Comparison of ENCODE assay signal across 20 cellular contexts in genomic region chr2:5759949-5760348, GRCh38.
DNase-seq lines count a peak whose midpoint lies in the region; ATAC-seq and TF ChIP-seq lines count a peak whose summit lies in the region.
"Had no signal": no experiment of that assay in that cellular context is flagged by ENCODE, and none has a peak within 500 bp of the region (broad histone marks: within the 10 kb centered on the region; RNA-seq: fewer than 3 reads in every experiment).

No MANE protein-coding gene starts in this region.

- H3K79me2 ChIP-seq in Karpas-422 (ENCODE audit: low read length) (no peaks in the 10 kb centered on the region), GM23338 (replicated peaks; ENCODE audit: insufficient read depth) (no peaks in the 10 kb centered on the region)

- TF ChIP-seq CTCF in vagina (IDR thresholded peaks at IDR 0.05) (no peak), GM23338 (conservative IDR thresholded peaks at IDR 0.05; ENCODE audit: low read depth in 2 of 2) (no peak)

- H3K9me3 ChIP-seq in Karpas-422 (ENCODE audit: low read length) (no peaks in the 10 kb centered on the region), vagina (no peaks in the 10 kb centered on the region)
- H3K9me3 ChIP-seq: BE2C, BLaER1, Caco-2 had no signal

- peaks cover 3% of the 10 kb centered on the region for H3K9me3 Mint-ChIP-seq in stimulated activated memory B cell treated with anti-CD40 and anti-IgM and Interleukin-4, amounts not matched to agents 10 μg/mL and 1 μg/mL and 100 μg/mL, for 72 hours
- H3K9me3 Mint-ChIP-seq in GM23338 = no peaks in the 10 kb centered on the region; the same call in 2 of the 3 replicates
- H3K9me3 Mint-ChIP-seq in natural killer cell treated with Interleukin-12 subunit alpha and Interleukin-12 subunit beta and Interleukin-15 and Interleukin-18, amount 100 ng/mL, for 72 hours = peaks cover 5% of the 10 kb centered on the region

- no peak overlapping the region for H3K4me3 Mint-ChIP-seq in stimulated activated memory B cell treated with anti-CD40 and anti-IgM and Interleukin-4, amounts not matched to agents 10 μg/mL and 1 μg/mL and 100 μg/mL, for 72 hours
- H3K4me3 Mint-ChIP-seq in GM23338 = no peak overlapping the region
- no peak overlapping the region for H3K4me3 Mint-ChIP-seq in natural killer cell treated with Interleukin-12 subunit alpha and Interleukin-12 subunit beta and Interleukin-15 and Interleukin-18, amount 100 ng/mL, for 72 hours
- H3K4me3 Mint-ChIP-seq: CD14-positive monocyte; CD4-positive, CD25-positive, alpha-beta regulatory T cell; CD8-positive, alpha-beta memory T cell had no signal

- H3K27me3 ChIP-seq in Karpas-422 (ENCODE audit: low read length) = no peaks in the 10 kb centered on the region
- H3K27me3 ChIP-seq in vagina = no peaks in the 10 kb centered on the region
- H3K27me3 ChIP-seq in GM23338 (ENCODE audit: insufficient read depth) = no peaks in the 10 kb centered on the region
- H3K27me3 ChIP-seq: BE2C, BLaER1 had no signal

- H3K36me3 Mint-ChIP-seq in stimulated activated memory B cell treated with anti-CD40 and anti-IgM and Interleukin-4, amounts not matched to agents 10 μg/mL and 1 μg/mL and 100 μg/mL, for 72 hours = no peaks in the 10 kb centered on the region
- no peaks in the 10 kb centered on the region for H3K36me3 Mint-ChIP-seq in GM23338 (ENCODE audit: low read depth)
- no peaks in the 10 kb centered on the region for H3K36me3 Mint-ChIP-seq in natural killer cell treated with Interleukin-12 subunit alpha and Interleukin-12 subunit beta and Interleukin-15 and Interleukin-18, amount 100 ng/mL, for 72 hours
- H3K36me3 Mint-ChIP-seq: CD14-positive monocyte; CD4-positive, alpha-beta memory T cell; CD4-positive, CD25-positive, alpha-beta regulatory T cell; CD8-positive, alpha-beta memory T cell had no signal

- H3K27ac Mint-ChIP-seq in stimulated activated memory B cell treated with anti-CD40 and anti-IgM and Interleukin-4, amounts not matched to agents 10 μg/mL and 1 μg/mL and 100 μg/mL, for 72 hours = no peak overlapping the region
- H3K27ac Mint-ChIP-seq in GM23338 = no peak overlapping the region
- no peak overlapping the region for H3K27ac Mint-ChIP-seq in natural killer cell treated with Interleukin-12 subunit alpha and Interleukin-12 subunit beta and Interleukin-15 and Interleukin-18, amount 100 ng/mL, for 72 hours
- H3K27ac Mint-ChIP-seq: CD14-positive monocyte; CD4-positive, alpha-beta memory T cell; CD4-positive, CD25-positive, alpha-beta regulatory T cell; CD8-positive, alpha-beta memory T cell had no signal

- H3K4me1 ChIP-seq in Karpas-422 (ENCODE audit: low read length) (peaks cover 20% of the 10 kb centered on the region), vagina (no peaks in the 10 kb centered on the region), GM23338 (ENCODE audit: insufficient read depth) (no peaks in the 10 kb centered on the region)
- H3K4me1 ChIP-seq: BE2C, Caco-2 had no signal

- H2AFZ ChIP-seq in Karpas-422 (ENCODE audit: low read length) (no peak overlapping the region), GM23338 (no peak overlapping the region)

- H3F3A ChIP-seq in GM23338 (replicated peaks; ENCODE audit: low read depth) = no peaks in the 10 kb centered on the region

- H3K27me3 Mint-ChIP-seq in stimulated activated memory B cell treated with anti-CD40 and anti-IgM and Interleukin-4, amounts not matched to agents 10 μg/mL and 1 μg/mL and 100 μg/mL, for 72 hours = no peaks in the 10 kb centered on the region
- no peaks in the 10 kb centered on the region for H3K27me3 Mint-ChIP-seq in GM23338 (ENCODE audit: insufficient read depth, low read depth, poor library complexity)
- H3K27me3 Mint-ChIP-seq in natural killer cell treated with Interleukin-12 subunit alpha and Interleukin-12 subunit beta and Interleukin-15 and Interleukin-18, amount 100 ng/mL, for 72 hours = no peaks in the 10 kb centered on the region
- H3K27me3 Mint-ChIP-seq: CD4-positive, alpha-beta memory T cell; CD4-positive, CD25-positive, alpha-beta regulatory T cell; CD8-positive, alpha-beta memory T cell had no signal

- H4K20me1 ChIP-seq in Karpas-422 (ENCODE audit: insufficient read depth, low read depth, low read length) (no peaks in the 10 kb centered on the region), GM23338 (replicated peaks; ENCODE audit: insufficient read depth) (no peaks in the 10 kb centered on the region; the same call in 1 of the 2 replicates)
- H4K20me1 ChIP-seq: BLaER1 had no signal

- H3K9me2 ChIP-seq in Karpas-422 (replicated peaks; ENCODE audit: insufficient read depth, low read length) (no peaks in the 10 kb centered on the region), GM23338 (ENCODE audit: insufficient read depth) (no peaks in the 10 kb centered on the region)

- H3K4me3 ChIP-seq in Karpas-422 (ENCODE audit: low read length) (no peak overlapping the region), vagina (no peak overlapping the region), GM23338 (no peak overlapping the region)
- H3K4me3 ChIP-seq: BLaER1 had no signal

- H3K36me3 ChIP-seq in Karpas-422 (ENCODE audit: insufficient read depth, low read length) (no peaks in the 10 kb centered on the region), vagina (no peaks in the 10 kb centered on the region), GM23338 (ENCODE audit: insufficient read depth) (no peaks in the 10 kb centered on the region)
- H3K36me3 ChIP-seq: BE2C, BLaER1 had no signal

- peak; percentile 65 for ATAC-seq in GM18868 (IDR thresholded peaks at IDR 0.05; ENCODE audit: unreplicated experiment)
- peak; percentile 14 for ATAC-seq in stimulated activated memory B cell treated with anti-CD40 and anti-IgM and Interleukin-4, amounts not matched to agents 10 μg/mL and 1 μg/mL and 100 μg/mL, for 72 hours
- no peak for ATAC-seq in GM21786 (IDR thresholded peaks at IDR 0.05; ENCODE audit: unreplicated experiment)
- no peak for ATAC-seq in GM23338
- ATAC-seq in natural killer cell treated with Interleukin-12 subunit alpha and Interleukin-12 subunit beta and Interleukin-15 and Interleukin-18, amount 100 ng/mL, for 72 hours = no peak

- H3K4me1 Mint-ChIP-seq in stimulated activated memory B cell treated with anti-CD40 and anti-IgM and Interleukin-4, amounts not matched to agents 10 μg/mL and 1 μg/mL and 100 μg/mL, for 72 hours = no peaks in the 10 kb centered on the region
- H3K4me1 Mint-ChIP-seq in GM23338 = peaks cover 2% of the 10 kb centered on the region; the same call in 1 of the 3 replicates
- no peaks in the 10 kb centered on the region for H3K4me1 Mint-ChIP-seq in natural killer cell treated with Interleukin-12 subunit alpha and Interleukin-12 subunit beta and Interleukin-15 and Interleukin-18, amount 100 ng/mL, for 72 hours (ENCODE audit: low read depth in 2 of 2)
- H3K4me1 Mint-ChIP-seq: CD14-positive monocyte; CD4-positive, alpha-beta memory T cell; CD4-positive, CD25-positive, alpha-beta regulatory T cell; CD8-positive, alpha-beta memory T cell had no signal

- TF ChIP-seq POLR2A in vagina (IDR thresholded peaks at IDR 0.05) = no peak

- no peak overlapping the region for H3K9ac ChIP-seq in Karpas-422 (ENCODE audit: low read length)
- H3K9ac ChIP-seq: BLaER1 had no signal

- peak; percentile 51 for DNase-seq in Karpas-422
- DNase-seq in vagina (ENCODE audit: extremely low spot score in 2 of 2) = peak; percentile 6 to 64
- no peak for DNase-seq in GM23338 (ENCODE audit: low spot score)
- no peak for DNase-seq in natural killer cell treated with Interleukin-12 subunit alpha and Interleukin-12 subunit beta and Interleukin-15 and Interleukin-18, amount 100 ng/mL, for 72 hours (ENCODE audit: low spot score)
- DNase-seq: 8988T; ACHN; BE2C; C1 segment of cervical spinal cord; Caco-2; Calu3; CD4-positive, alpha-beta memory T cell; CD4-positive, CD25-positive, alpha-beta regulatory T cell; CD8-positive, alpha-beta memory T cell; DMS79 treated with DMSO at 0.1 percent for 48 hours; GF-D8 had no signal

- H3K27ac ChIP-seq in Karpas-422 (ENCODE audit: low read length) = no peak overlapping the region
- H3K27ac ChIP-seq in vagina = no peak overlapping the region
- H3K27ac ChIP-seq in GM23338 (ENCODE audit: low read depth) = no peak overlapping the region
- H3K27ac ChIP-seq: BLaER1 had no signal

- H3K4me2 ChIP-seq in Karpas-422 (ENCODE audit: low read depth, low read length, poor library complexity, severe bottlenecking) = peak overlapping the region; percentile 29
- H3K4me2 ChIP-seq in GM23338 = no peak overlapping the region
- H3K4me2 ChIP-seq: BLaER1 had no signal

- intact Hi-C loops in vagina (cut with DNase I) = no loop called here

TF ChIP-seq in GM23338, 12 proteins besides CTCF, POLR2A, EP300 and RAD21 (continues in another document):
- no peak for TF ChIP-seq JUNB (IDR thresholded peaks at IDR 0.05; ENCODE audit: unreplicated experiment)
- TF ChIP-seq ZNF331 (CRISPR knock-in tag; IDR thresholded peaks at IDR 0.05; ENCODE audit: low read depth) = no peak

Comparison
In these comparisons a context has a peak if more than half of its experiments do, and no peak if none do; other contexts are left out.
1. ATAC-seq: peak in GM18868 (single experiment) and stimulated activated memory B cell treated with anti-CD40 and anti-IgM and Interleukin-4, amounts not matched to agents 10 μg/mL and 1 μg/mL and 100 μg/mL, for 72 hours (single experiment); none in GM21786 (single experiment), GM23338 (single experiment) and natural killer cell treated with Interleukin-12 subunit alpha and Interleukin-12 subunit beta and Interleukin-15 and Interleukin-18, amount 100 ng/mL, for 72 hours (0 of 2).
2. DNase-seq: peak in Karpas-422 (single experiment) and vagina (2 of 2); none in GM23338 (single experiment) and natural killer cell treated with Interleukin-12 subunit alpha and Interleukin-12 subunit beta and Interleukin-15 and Interleukin-18, amount 100 ng/mL, for 72 hours (single experiment).